ENCODE assay signal across 1 cellular context in genomic region chr3:130800829-130801228, GRCh38.
TF ChIP-seq lines count a peak whose summit lies in the region.

No MANE protein-coding gene starts in this region.

TF ChIP-seq in GM23338, 12 proteins besides CTCF, POLR2A, EP300 and RAD21 (continued from another document):
- no peak for TF ChIP-seq REST (IDR thresholded peaks at IDR 0.05; ENCODE audit: unreplicated experiment)
